1 cellular context compared by ENCODE assay signal in the genomic region with DNA sequence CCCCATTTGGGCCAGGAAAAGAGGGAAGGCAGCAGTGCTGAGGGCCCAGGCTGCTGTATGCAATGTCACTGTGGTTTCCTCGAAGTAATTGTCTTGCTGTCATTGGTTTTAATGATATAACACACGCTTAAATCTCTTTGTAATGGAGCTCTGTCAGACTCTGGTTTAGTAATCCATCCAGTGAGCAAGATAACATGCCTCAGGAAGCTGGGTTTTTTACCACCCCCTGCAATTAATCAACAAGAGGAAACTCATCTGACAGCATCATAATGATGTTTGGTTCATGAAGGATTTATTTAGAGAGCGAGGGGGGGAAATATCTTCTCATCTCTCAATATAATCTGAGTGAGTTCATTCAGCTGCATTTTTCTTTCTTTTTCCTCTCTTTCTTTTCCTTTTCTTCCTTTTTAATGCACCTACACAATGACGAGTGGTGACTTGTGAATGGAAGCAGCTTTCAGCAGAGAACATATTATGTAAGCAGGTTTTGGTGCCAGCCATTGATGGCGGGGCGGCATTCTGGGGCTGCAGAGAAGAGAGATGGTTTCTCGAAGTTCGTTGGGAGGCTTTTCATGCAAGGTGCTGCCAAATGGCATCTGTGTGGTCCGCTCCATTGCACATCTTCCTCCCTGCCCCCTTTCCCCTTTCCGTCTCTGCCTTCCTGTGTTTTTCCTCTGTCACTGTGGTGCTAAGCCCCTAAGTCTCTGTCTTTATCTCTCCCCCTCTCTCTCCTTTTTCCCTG.
TF ChIP-seq lines count a peak whose summit lies in the region.

No MANE protein-coding gene starts in this region.

TF ChIP-seq in SK-N-SH treated with all-trans-retinoic acid at 6 μM for 48 hours, 23 proteins besides CTCF, POLR2A, EP300 and RAD21 (continued from another document):
- TF ChIP-seq, protein P1, sequence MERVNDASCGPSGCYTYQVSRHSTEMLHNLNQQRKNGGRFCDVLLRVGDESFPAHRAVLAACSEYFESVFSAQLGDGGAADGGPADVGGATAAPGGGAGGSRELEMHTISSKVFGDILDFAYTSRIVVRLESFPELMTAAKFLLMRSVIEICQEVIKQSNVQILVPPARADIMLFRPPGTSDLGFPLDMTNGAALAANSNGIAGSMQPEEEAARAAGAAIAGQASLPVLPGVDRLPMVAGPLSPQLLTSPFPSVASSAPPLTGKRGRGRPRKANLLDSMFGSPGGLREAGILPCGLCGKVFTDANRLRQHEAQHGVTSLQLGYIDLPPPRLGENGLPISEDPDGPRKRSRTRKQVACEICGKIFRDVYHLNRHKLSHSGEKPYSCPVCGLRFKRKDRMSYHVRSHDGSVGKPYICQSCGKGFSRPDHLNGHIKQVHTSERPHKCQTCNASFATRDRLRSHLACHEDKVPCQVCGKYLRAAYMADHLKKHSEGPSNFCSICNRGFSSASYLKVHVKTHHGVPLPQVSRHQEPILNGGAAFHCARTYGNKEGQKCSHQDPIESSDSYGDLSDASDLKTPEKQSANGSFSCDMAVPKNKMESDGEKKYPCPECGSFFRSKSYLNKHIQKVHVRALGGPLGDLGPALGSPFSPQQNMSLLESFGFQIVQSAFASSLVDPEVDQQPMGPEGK (CRISPR knock-in tag; IDR thresholded peaks at IDR 0.05; ENCODE audit: borderline replicate concordance), result no peak
- TF ChIP-seq, protein P2, sequence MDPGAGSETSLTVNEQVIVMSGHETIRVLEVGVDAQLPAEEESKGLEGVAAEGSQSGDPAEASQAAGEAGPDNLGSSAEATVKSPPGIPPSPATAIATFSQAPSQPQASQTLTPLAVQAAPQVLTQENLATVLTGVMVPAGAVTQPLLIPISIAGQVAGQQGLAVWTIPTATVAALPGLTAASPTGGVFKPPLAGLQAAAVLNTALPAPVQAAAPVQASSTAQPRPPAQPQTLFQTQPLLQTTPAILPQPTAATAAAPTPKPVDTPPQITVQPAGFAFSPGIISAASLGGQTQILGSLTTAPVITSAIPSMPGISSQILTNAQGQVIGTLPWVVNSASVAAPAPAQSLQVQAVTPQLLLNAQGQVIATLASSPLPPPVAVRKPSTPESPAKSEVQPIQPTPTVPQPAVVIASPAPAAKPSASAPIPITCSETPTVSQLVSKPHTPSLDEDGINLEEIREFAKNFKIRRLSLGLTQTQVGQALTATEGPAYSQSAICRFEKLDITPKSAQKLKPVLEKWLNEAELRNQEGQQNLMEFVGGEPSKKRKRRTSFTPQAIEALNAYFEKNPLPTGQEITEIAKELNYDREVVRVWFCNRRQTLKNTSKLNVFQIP (CRISPR knock-in tag; IDR thresholded peaks at IDR 0.05; ENCODE audit: borderline replicate concordance, low read depth), result no peak
- TF ChIP-seq ZFP3 (CRISPR knock-in tag; IDR thresholded peaks at IDR 0.05) (no peak), ZFP30 (CRISPR knock-in tag; IDR thresholded peaks at IDR 0.05) (no peak)
- TF ChIP-seq, protein P3, sequence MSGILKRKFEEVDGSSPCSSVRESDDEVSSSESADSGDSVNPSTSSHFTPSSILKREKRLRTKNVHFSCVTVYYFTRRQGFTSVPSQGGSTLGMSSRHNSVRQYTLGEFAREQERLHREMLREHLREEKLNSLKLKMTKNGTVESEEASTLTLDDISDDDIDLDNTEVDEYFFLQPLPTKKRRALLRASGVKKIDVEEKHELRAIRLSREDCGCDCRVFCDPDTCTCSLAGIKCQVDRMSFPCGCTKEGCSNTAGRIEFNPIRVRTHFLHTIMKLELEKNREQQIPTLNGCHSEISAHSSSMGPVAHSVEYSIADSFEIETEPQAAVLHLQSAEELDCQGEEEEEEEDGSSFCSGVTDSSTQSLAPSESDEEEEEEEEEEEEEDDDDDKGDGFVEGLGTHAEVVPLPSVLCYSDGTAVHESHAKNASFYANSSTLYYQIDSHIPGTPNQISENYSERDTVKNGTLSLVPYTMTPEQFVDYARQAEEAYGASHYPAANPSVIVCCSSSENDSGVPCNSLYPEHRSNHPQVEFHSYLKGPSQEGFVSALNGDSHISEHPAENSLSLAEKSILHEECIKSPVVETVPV (CRISPR knock-in tag; IDR thresholded peaks at IDR 0.05), result no peak
